ENCODE assay signal across 1 cellular context in genomic region chr15:22838292-22839042, GRCh38.
TF ChIP-seq lines count a peak whose summit lies in the region.

NIPA2 (plus strand) TSS chr15:22838666; CDS start chr15:22851732, 13,066 bp downstream.

TF ChIP-seq in WTC11, 78 proteins besides CTCF, POLR2A, EP300 and RAD21 (continued from another document):
- TF ChIP-seq PRDM15 (CRISPR knock-in tag; IDR thresholded peaks at IDR 0.05) (no peak), ZNF232 (CRISPR knock-in tag; IDR thresholded peaks at IDR 0.05) (no peak), E2F5 (CRISPR knock-in tag; IDR thresholded peaks at IDR 0.05) (peak; percentile 50; the same call in 1 of the 2 replicates), ETV6 (CRISPR knock-in tag; IDR thresholded peaks at IDR 0.05) (peak; percentile 21; the same call in 1 of the 2 replicates)
- TF ChIP-seq, protein P1, sequence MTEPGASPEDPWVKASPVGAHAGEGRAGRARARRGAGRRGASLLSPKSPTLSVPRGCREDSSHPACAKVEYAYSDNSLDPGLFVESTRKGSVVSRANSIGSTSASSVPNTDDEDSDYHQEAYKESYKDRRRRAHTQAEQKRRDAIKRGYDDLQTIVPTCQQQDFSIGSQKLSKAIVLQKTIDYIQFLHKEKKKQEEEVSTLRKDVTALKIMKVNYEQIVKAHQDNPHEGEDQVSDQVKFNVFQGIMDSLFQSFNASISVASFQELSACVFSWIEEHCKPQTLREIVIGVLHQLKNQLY (CRISPR knock-in tag; IDR thresholded peaks at IDR 0.05) = no peak
TF ChIP-seq in WTC11: peak in this region for 12.
